Comparison of ENCODE assay signal across 7 cellular contexts in genomic region chr18:68995675-68996074, GRCh38.
"Had no signal": no experiment of that assay in that cellular context is flagged by ENCODE, and none has a peak within 500 bp of the region (broad histone marks: within the 10 kb centered on the region; RNA-seq: fewer than 3 reads in every experiment).

No MANE protein-coding gene starts in this region.

- H3K4me3 ChIP-seq: K562 had no signal

- H3K4me3 Mint-ChIP-seq: IgD-negative memory B cell had no signal

- ATAC-seq: HepG2, K562 had no signal

- H3K36me3 Mint-ChIP-seq: IgD-negative memory B cell had no signal

- DNase-seq: IMR-90, KBM-7, KG1 had no signal

- H3K27me3 Mint-ChIP-seq: IgD-negative memory B cell had no signal

- H3K27ac ChIP-seq: HL-60 had no signal

- H3K4me1 Mint-ChIP-seq: IgD-negative memory B cell had no signal

- H3K27ac Mint-ChIP-seq: IgD-negative memory B cell had no signal
